34 cellular contexts compared by ENCODE assay signal in the genomic region with DNA sequence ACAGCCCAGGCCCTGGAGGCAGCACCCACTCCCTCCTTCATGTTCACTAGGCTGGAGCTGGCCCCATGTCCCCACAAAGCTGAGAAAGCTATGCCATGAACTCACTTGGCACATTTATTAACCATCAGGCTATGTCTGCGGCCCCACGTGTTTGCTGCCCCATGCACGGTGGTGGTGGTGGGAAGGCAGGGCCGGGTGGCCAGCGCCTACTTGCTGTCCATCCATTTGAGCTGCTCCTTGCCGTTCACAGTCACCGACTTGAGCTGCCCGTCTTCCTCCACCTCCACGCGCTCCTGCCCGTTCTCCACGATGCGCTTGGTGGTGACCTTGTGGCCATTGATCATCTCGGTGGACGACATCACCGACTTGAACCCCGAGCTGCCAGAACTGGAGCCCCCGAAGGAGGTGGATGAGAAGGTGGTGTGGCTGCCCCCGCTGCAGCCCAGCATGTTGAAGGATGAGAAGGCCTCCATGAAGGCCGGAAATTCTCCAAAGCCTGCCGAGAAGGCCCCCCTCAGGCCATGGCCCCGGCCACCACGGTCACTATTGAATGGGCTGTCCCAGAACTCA. TPM values are rescaled to one million over a fixed set of nuclear protein-coding genes. Genes with fewer than 3 reads are reported as not detected.
"Had no signal": no experiment of that assay in that cellular context is flagged by ENCODE, and none has a peak within 500 bp of the region (broad histone marks: within the 10 kb centered on the region; RNA-seq: fewer than 3 reads in every experiment).

No MANE protein-coding gene starts in this region.

- H3K4me1 Mint-ChIP-seq: stimulated activated memory B cell treated with anti-CD40 and anti-IgM and Interleukin-4, amounts not matched to agents 10 μg/mL and 1 μg/mL and 100 μg/mL, for 72 hours; stimulated activated naive B cell treated with anti-CD40 and anti-IgM and Interleukin-4, amounts not matched to agents 10 μg/mL and 1 μg/mL and 100 μg/mL, for 72 hours had no signal

- H3K27me3 ChIP-seq: testis, thyroid gland, transverse colon, upper lobe of left lung, upper lobe of right lung, uterus, vagina had no signal

- H3K4me1 ChIP-seq: stomach, suprapubic skin, testis, thyroid gland, tibial artery, tibial nerve, transverse colon, upper lobe of left lung, upper lobe of right lung, uterus, vagina had no signal

- H3K4me3 ChIP-seq: stomach, suprapubic skin, testis, thoracic aorta, thyroid gland, tibial artery, tibial nerve, transverse colon, upper lobe of left lung, upper lobe of right lung, uterus, vagina had no signal

- H3K27ac Mint-ChIP-seq: stimulated activated effector memory CD8-positive, alpha-beta T cell treated with anti-CD3 and anti-CD28 coated beads, Interleukin-12 subunit alpha, Interleukin-12 subunit beta, amount 100 ng/mL, for 72 hours; stimulated activated memory B cell treated with anti-CD40 and anti-IgM and Interleukin-4, amounts not matched to agents 10 μg/mL and 1 μg/mL and 100 μg/mL, for 72 hours; stimulated activated naive B cell treated with anti-CD40 and anti-IgM and Interleukin-4, amounts not matched to agents 10 μg/mL and 1 μg/mL and 100 μg/mL, for 72 hours; stimulated activated naive CD8-positive, alpha-beta T cell treated with anti-CD3 and anti-CD28 coated beads, Interleukin-15, amount 100 ng/mL, for 72 hours; stimulated activated naive CD8-positive, alpha-beta T cell treated with anti-CD3 and anti-CD28 coated beads, Interleukin-15, Interleukin-2, amounts not matched to agents 100 ng/mL and 50 ng/mL, for 24 hours; type B pancreatic cell had no signal

- H3K27ac ChIP-seq: stomach, suprapubic skin, testis, thoracic aorta, thyroid gland, tibial artery, tibial nerve, transverse colon, upper lobe of left lung, upper lobe of right lung, uterus, vagina had no signal

- FAIRE-seq: urothelium cell line had no signal

- H3K9me3 Mint-ChIP-seq: stimulated activated effector memory CD8-positive, alpha-beta T cell treated with anti-CD3 and anti-CD28 coated beads, Interleukin-12 subunit alpha, Interleukin-12 subunit beta, amount 100 ng/mL, for 72 hours; stimulated activated memory B cell treated with anti-CD40 and anti-IgM and Interleukin-4, amounts not matched to agents 10 μg/mL and 1 μg/mL and 100 μg/mL, for 72 hours; stimulated activated naive B cell treated with anti-CD40 and anti-IgM and Interleukin-4, amounts not matched to agents 10 μg/mL and 1 μg/mL and 100 μg/mL, for 72 hours; stimulated activated naive CD8-positive, alpha-beta T cell treated with anti-CD3 and anti-CD28 coated beads, Interleukin-15, amount 100 ng/mL, for 72 hours; stimulated activated naive CD8-positive, alpha-beta T cell treated with anti-CD3 and anti-CD28 coated beads, Interleukin-15, Interleukin-2, amounts not matched to agents 100 ng/mL and 50 ng/mL, for 24 hours; type B pancreatic cell had no signal

- ATAC-seq: stimulated activated effector memory CD8-positive, alpha-beta T cell treated with anti-CD3 and anti-CD28 coated beads, Interleukin-12 subunit alpha, Interleukin-12 subunit beta, amount 100 ng/mL, for 72 hours; stimulated activated memory B cell treated with anti-CD40 and anti-IgM and Interleukin-4, amounts not matched to agents 10 μg/mL and 1 μg/mL and 100 μg/mL, for 72 hours; stimulated activated naive B cell treated with anti-CD40 and anti-IgM and Interleukin-4, amounts not matched to agents 10 μg/mL and 1 μg/mL and 100 μg/mL, for 72 hours; stimulated activated naive CD8-positive, alpha-beta T cell treated with anti-CD3 and anti-CD28 coated beads, Interleukin-15, amount 100 ng/mL, for 72 hours; stimulated activated naive CD8-positive, alpha-beta T cell treated with anti-CD3 and anti-CD28 coated beads, Interleukin-15, Interleukin-2, amounts not matched to agents 100 U/mL and 50 U/mL, for 24 hours; upper lobe of right lung had no signal

- H3K36me3 Mint-ChIP-seq: stimulated activated effector memory CD8-positive, alpha-beta T cell treated with anti-CD3 and anti-CD28 coated beads, Interleukin-12 subunit alpha, Interleukin-12 subunit beta, amount 100 ng/mL, for 72 hours; stimulated activated memory B cell treated with anti-CD40 and anti-IgM and Interleukin-4, amounts not matched to agents 10 μg/mL and 1 μg/mL and 100 μg/mL, for 72 hours; stimulated activated naive B cell treated with anti-CD40 and anti-IgM and Interleukin-4, amounts not matched to agents 10 μg/mL and 1 μg/mL and 100 μg/mL, for 72 hours; type B pancreatic cell had no signal

- DNase-seq: stimulated activated CD4-positive, alpha-beta T cell treated with anti-CD3 and anti-CD28 coated beads, Interleukin-2, amount 100 ng/mL, for 48 hours; stimulated activated CD4-positive, alpha-beta T cell treated with anti-CD3 and anti-CD28 coated beads, Interleukin-4, amount 100 ng/mL, for 1 hour; stimulated activated CD4-positive, alpha-beta T cell treated with anti-CD3 and anti-CD28 coated beads, Interleukin-4, amount 100 ng/mL, for 24 hours; stimulated activated CD4-positive, alpha-beta T cell treated with anti-CD3 and anti-CD28 coated beads, Interleukin-4, amount 100 ng/mL, for 4 hours; stimulated activated CD8-positive, alpha-beta memory T cell treated with anti-CD3 and anti-CD28 coated beads, Interleukin-4, amount 100 ng/mL, for 48 hours; stimulated activated naive B cell treated with anti-CD40 and anti-IgM and Interleukin-4, amounts not matched to agents 10 μg/mL and 1 μg/mL and 100 μg/mL, for 72 hours; stimulated activated naive CD4-positive, alpha-beta T cell; stimulated activated naive CD4-positive, alpha-beta T cell treated with Interleukin-2 at 50 U/mL for 16 hours; stimulated activated naive CD8-positive, alpha-beta T cell treated with anti-CD3 and anti-CD28 coated beads, Interleukin-15, amount 100 ng/mL, for 72 hours; stimulated activated naive CD8-positive, alpha-beta T cell treated with anti-CD3 and anti-CD28 coated beads, Interleukin-15, Interleukin-2, amounts not matched to agents 100 U/mL and 50 U/mL, for 24 hours; stomach; substantia nigra; testis; thyroid gland; tibial artery; transverse colon; trophoblast cell; upper lobe of left lung; upper lobe of right lung; uterus had no signal

- H3K4me3 Mint-ChIP-seq: stimulated activated effector memory CD8-positive, alpha-beta T cell treated with anti-CD3 and anti-CD28 coated beads, Interleukin-12 subunit alpha, Interleukin-12 subunit beta, amount 100 ng/mL, for 72 hours; stimulated activated memory B cell treated with anti-CD40 and anti-IgM and Interleukin-4, amounts not matched to agents 10 μg/mL and 1 μg/mL and 100 μg/mL, for 72 hours; stimulated activated naive B cell treated with anti-CD40 and anti-IgM and Interleukin-4, amounts not matched to agents 10 μg/mL and 1 μg/mL and 100 μg/mL, for 72 hours; stimulated activated naive CD8-positive, alpha-beta T cell treated with anti-CD3 and anti-CD28 coated beads, Interleukin-15, amount 100 ng/mL, for 72 hours; stimulated activated naive CD8-positive, alpha-beta T cell treated with anti-CD3 and anti-CD28 coated beads, Interleukin-15, Interleukin-2, amounts not matched to agents 100 ng/mL and 50 ng/mL, for 24 hours; type B pancreatic cell had no signal

- H3K9me3 ChIP-seq: stomach, suprapubic skin, testis, thoracic aorta, thyroid gland, tibial artery, tibial nerve, transverse colon, upper lobe of left lung, upper lobe of right lung, uterus, vagina had no signal

- H3K36me3 ChIP-seq: stomach, suprapubic skin, thoracic aorta, thyroid gland, tibial artery, tibial nerve, transverse colon, upper lobe of left lung, upper lobe of right lung, uterus, vagina had no signal

RNA-seq across cellular contexts. Expression of gene DNAJB8, which starts 4.3 kb away (rescaled TPM):
- total RNA-seq: stomach, subcutaneous adipose tissue, suprapubic skin, temporal lobe, thoracic aorta, thyroid gland, tibial nerve, transverse colon, upper lobe of left lung, upper lobe of right lung, ureter, urinary bladder, uterus, vagina had no signal
- polyA plus RNA-seq: stomach, thymus, urinary bladder had no signal
